ENCODE assay signal across 16 cellular contexts in genomic region chr4:48112017-48112667, GRCh38. TPM values are rescaled to one million over a fixed set of nuclear protein-coding genes. Genes with fewer than 3 reads are reported as not detected.
DNase-seq lines count a peak whose midpoint lies in the region; ATAC-seq, FAIRE-seq and TF ChIP-seq lines count a peak whose summit lies in the region.
"Had no signal": no experiment of that assay in that cellular context is flagged by ENCODE, and none has a peak within 500 bp of the region (broad histone marks: within the 10 kb centered on the region; RNA-seq: fewer than 3 reads in every experiment).

No MANE protein-coding gene starts in this region.

- no peak overlapping the region for H3K27ac ChIP-seq in PC-3 (ENCODE audit: low read length)
- H3K27ac ChIP-seq in H1 (ENCODE audit: low read depth, low read length): no peak overlapping the region
- H3K27ac ChIP-seq in neural progenitor cell: no peak overlapping the region
- no peak overlapping the region for H3K27ac ChIP-seq in smooth muscle cell (ENCODE audit: low read depth)
- H3K27ac ChIP-seq in MM.1S (ENCODE audit: low read length): no peak overlapping the region
- H3K27ac ChIP-seq: cardiac muscle cell had no signal

- no peak overlapping the region for H2BK20ac ChIP-seq in H1 (ENCODE audit: low read length)

- no peak overlapping the region for H3K4me3 Mint-ChIP-seq in neural progenitor cell
- H3K4me3 Mint-ChIP-seq: T-helper 2 cell treated with Interferon-gamma antibody and Interleukin-4, amounts not matched to agents 5 μg/mL and 100 μg/mL, for 36 hours had no signal

- H4K20me1 ChIP-seq in PC-3 (ENCODE audit: low read length) (no peaks in the 10 kb centered on the region), H1 (replicated peaks in 1 of 2; ENCODE audit: control insufficient read depth in 1 of 2, insufficient read depth in 2 of 2, low read length in 2 of 2) (no peaks in the 10 kb centered on the region), neural progenitor cell (ENCODE audit: low read depth) (no peaks in the 10 kb centered on the region), smooth muscle cell (ENCODE audit: low read depth) (no peaks in the 10 kb centered on the region), MM.1S (ENCODE audit: insufficient read depth, low read length) (no peaks in the 10 kb centered on the region)

- no peak overlapping the region for H3K56ac ChIP-seq in H1 (replicated peaks; ENCODE audit: insufficient read length, low read depth, low read length)

- H2BK120ac ChIP-seq in H1 (replicated peaks; ENCODE audit: low read depth, low read length): no peak overlapping the region

- H3K4me3 ChIP-seq in PC-3 (ENCODE audit: low read length) (no peak overlapping the region), H1 (ENCODE audit: extremely low read depth in 1 of 4, insufficient read depth in 2 of 4, low read depth in 3 of 4, low read length in 4 of 4) (no peak overlapping the region), neural progenitor cell (no peak overlapping the region), smooth muscle cell (no peak overlapping the region), MM.1S (ENCODE audit: low read length) (no peak overlapping the region)
- H3K4me3 ChIP-seq: cardiac muscle cell had no signal

- TF ChIP-seq CTCF in PC-3 (conservative IDR thresholded peaks at IDR 0.05; ENCODE audit: low read depth, low read length) (no peak), H1 (IDR thresholded peaks at IDR 0.05; ENCODE audit: control extremely low read depth in 1 of 3, insufficient read depth in 1 of 3, low read depth in 1 of 3, low read length in 3 of 3) (no peak), neural progenitor cell (IDR thresholded peaks at IDR 0.05) (no peak), smooth muscle cell (IDR thresholded peaks at IDR 0.05; ENCODE audit: borderline replicate concordance, insufficient read depth, poor library complexity, severe bottlenecking) (no peak), MM.1S (IDR thresholded peaks at IDR 0.05; ENCODE audit: low read length) (no peak)

- peak; percentile 67 for ATAC-seq in PC-3
- ATAC-seq: HCT116 had no signal

- intact Hi-C loops in PC-3 (cut with micrococcal nuclease): no loop called here

- no peak overlapping the region for H4K5ac ChIP-seq in H1 (ENCODE audit: insufficient read length, low read depth, low read length)

- no peak overlapping the region for H3K18ac ChIP-seq in H1 (ENCODE audit: extremely low read depth, low read length)

- no peak for TF ChIP-seq RAD21 in H1 (IDR thresholded peaks at IDR 0.05 in 1 of 2, conservative IDR thresholded peaks at IDR 0.05 in 1 of 2; ENCODE audit: low read depth in 2 of 2, low read length in 2 of 2)

- H3K9me3 ChIP-seq in PC-3 (ENCODE audit: low read length): no peaks in the 10 kb centered on the region
- no peaks in the 10 kb centered on the region for H3K9me3 ChIP-seq in H1 (ENCODE audit: insufficient read depth in 2 of 2, low read depth in 1 of 2, low read length in 1 of 2)
- no peaks in the 10 kb centered on the region for H3K9me3 ChIP-seq in neural progenitor cell (ENCODE audit: low read depth)
- no peaks in the 10 kb centered on the region for H3K9me3 ChIP-seq in smooth muscle cell (replicated peaks; ENCODE audit: low read depth)
- no peaks in the 10 kb centered on the region for H3K9me3 ChIP-seq in MM.1S (replicated peaks; ENCODE audit: insufficient read depth, low read length)

- H3K79me2 ChIP-seq in PC-3 (ENCODE audit: low read length): no peaks in the 10 kb centered on the region
- no peaks in the 10 kb centered on the region for H3K79me2 ChIP-seq in H1 (ENCODE audit: control insufficient read depth in 1 of 2, insufficient read depth in 2 of 2, low read length in 2 of 2)
- H3K79me2 ChIP-seq in neural progenitor cell (ENCODE audit: low read depth): no peaks in the 10 kb centered on the region
- H3K79me2 ChIP-seq in smooth muscle cell (ENCODE audit: low read depth): no peaks in the 10 kb centered on the region
- no peaks in the 10 kb centered on the region for H3K79me2 ChIP-seq in MM.1S (ENCODE audit: low read length)

- H3K27me3 ChIP-seq in PC-3 (ENCODE audit: low read length) (no peaks in the 10 kb centered on the region), H1 (replicated peaks in 1 of 4; ENCODE audit: control insufficient read depth in 3 of 4, extremely low read depth in 1 of 4, insufficient read depth in 3 of 4, low read length in 3 of 4) (no peaks in the 10 kb centered on the region), neural progenitor cell (no peaks in the 10 kb centered on the region), smooth muscle cell (ENCODE audit: low read depth) (no peaks in the 10 kb centered on the region), MM.1S (replicated peaks; ENCODE audit: insufficient read depth, low read length) (no peaks in the 10 kb centered on the region)
- H3K27me3 ChIP-seq: cardiac muscle cell had no signal

- no peaks in the 10 kb centered on the region for H3K9me3 Mint-ChIP-seq in neural progenitor cell
- H3K9me3 Mint-ChIP-seq: T-helper 2 cell treated with Interferon-gamma antibody and Interleukin-4, amounts not matched to agents 5 μg/mL and 100 μg/mL, for 36 hours had no signal

- no peak overlapping the region for H2BK12ac ChIP-seq in H1 (ENCODE audit: low read depth, low read length)

- H3K36me3 ChIP-seq in PC-3 (ENCODE audit: low read depth, low read length) (no peaks in the 10 kb centered on the region), H1 (ENCODE audit: control insufficient read depth in 2 of 4, insufficient read depth in 4 of 4, low read length in 3 of 4) (no peaks in the 10 kb centered on the region), neural progenitor cell (no peaks in the 10 kb centered on the region), smooth muscle cell (ENCODE audit: low read depth) (no peaks in the 10 kb centered on the region), MM.1S (replicated peaks; ENCODE audit: insufficient read depth, low read length) (no peaks in the 10 kb centered on the region; the same call in 1 of the 2 replicates)
- H3K36me3 ChIP-seq: cardiac muscle cell had no signal

- FAIRE-seq in H1 (lab: Jason Lieb, UNC): no peak

- no peaks in the 10 kb centered on the region for H3K36me3 Mint-ChIP-seq in neural progenitor cell

- H3K27ac Mint-ChIP-seq in neural progenitor cell: no peak overlapping the region
- H3K27ac Mint-ChIP-seq: T-helper 2 cell treated with Interferon-gamma antibody and Interleukin-4, amounts not matched to agents 5 μg/mL and 100 μg/mL, for 36 hours had no signal

- no peak for TF ChIP-seq POLR2A in H1 (IDR thresholded peaks at IDR 0.05; ENCODE audit: control extremely low read depth in 1 of 2, low read depth in 2 of 2, low read length in 2 of 2)

- no peak overlapping the region for H2BK5ac ChIP-seq in H1 (ENCODE audit: low read depth, low read length)

- no TSS peak for BruUV-seq in PC-3 (replicated peaks; lab: Mats Ljungman, UMichigan)

- H3K79me1 ChIP-seq in H1 (ENCODE audit: low read depth, low read length): no peaks in the 10 kb centered on the region

- no peak overlapping the region for H2AK5ac ChIP-seq in H1 (ENCODE audit: low read depth, low read length)

- H4K91ac ChIP-seq in H1 (replicated peaks; ENCODE audit: insufficient read length, low read length): no peak overlapping the region

- H3F3A ChIP-seq in PC-3 (ENCODE audit: low read length, unreplicated experiment) (no peaks in the 10 kb centered on the region), neural progenitor cell (ENCODE audit: low read depth) (no peaks in the 10 kb centered on the region), smooth muscle cell (ENCODE audit: low read depth) (no peaks in the 10 kb centered on the region), MM.1S (ENCODE audit: insufficient read depth, low read length) (no peaks in the 10 kb centered on the region)

- H3K27me3 Mint-ChIP-seq in neural progenitor cell (ENCODE audit: insufficient read depth, low read depth): no peaks in the 10 kb centered on the region

- H3K9ac ChIP-seq in PC-3 (ENCODE audit: low read length) (no peak overlapping the region), H1 (replicated peaks in 1 of 4; ENCODE audit: extremely low read depth in 1 of 4, low read depth in 3 of 4, low read length in 3 of 4) (no peak overlapping the region), neural progenitor cell (no peak overlapping the region), smooth muscle cell (ENCODE audit: low read depth) (no peak overlapping the region), MM.1S (ENCODE audit: low read length) (no peak overlapping the region)

- H3K23me2 ChIP-seq in H1 (ENCODE audit: low read depth, low read length): no peaks in the 10 kb centered on the region

- H3K9me2 ChIP-seq in PC-3 (replicated peaks; ENCODE audit: low read length) (no peaks in the 10 kb centered on the region), MM.1S (replicated peaks; ENCODE audit: insufficient read depth, low read length) (no peaks in the 10 kb centered on the region)

- DNase-seq in EH (ENCODE audit: low read depth) (peak; percentile 41), PC-3 (peak; percentile 40), H1 (ENCODE audit: low read depth in 1 of 2, low spot score in 2 of 2) (no peak), neural progenitor cell (ENCODE audit: low spot score) (no peak), smooth muscle cell (lab: John Stamatoyannopoulos, UW; ENCODE audit: unreplicated experiment) (no peak), NCI-H2171 treated with DMSO at 0.1 percent for 48 hours (lab: John Stamatoyannopoulos, UW) (no peak), MM.1S (no peak)
- DNase-seq: erythroblast; KBM-7; NCI-H2029 treated with DMSO at 0.1 percent for 48 hours; stimulated activated CD4-positive, alpha-beta T cell treated with anti-CD3 and anti-CD28 coated beads, Interleukin-1b, Interleukin-23, amount 100 ng/mL, for 48 hours; stimulated activated naive CD4-positive, alpha-beta T cell treated with Interleukin-2 at 50 U/mL for 16 hours had no signal

- peaks cover 6% of the 10 kb centered on the region; the same call in 1 of the 2 replicates for H3K4me1 ChIP-seq in PC-3 (ENCODE audit: insufficient read depth, low read length)
- peaks cover 0 to 3% (median 1%) of the 10 kb centered on the region in 4 experiments; a peak in 3 of 7 replicates for H3K4me1 ChIP-seq in H1 (replicated peaks in 1 of 4; ENCODE audit: control insufficient read depth in 3 of 4, insufficient read depth in 4 of 4, low read length in 3 of 4)
- H3K4me1 ChIP-seq in neural progenitor cell: peaks cover 5% of the 10 kb centered on the region
- H3K4me1 ChIP-seq in smooth muscle cell (ENCODE audit: low read depth): no peaks in the 10 kb centered on the region
- no peaks in the 10 kb centered on the region for H3K4me1 ChIP-seq in MM.1S (ENCODE audit: low read length)

- H2BK15ac ChIP-seq in H1 (ENCODE audit: low read length): no peak overlapping the region

- 86% methylated on average over 8 of the region's 8 CpGs; no CpG with 5 or more reads in 1 of the 2 experiments for WGBS in H1 (ENCODE audit: extremely low coverage in 1 of 2, insufficient coverage in 1 of 2, insufficient read length in 1 of 2, insufficient replicate concordance in 2 of 2, low coverage in 1 of 2, low lambda C conversion rate in 2 of 2, missing lambda C conversion rate in 1 of 2), 2 experiments
- 69% methylated on average over 8 of the region's 8 CpGs for WGBS in smooth muscle cell (ENCODE audit: low lambda C conversion rate)

- no peak overlapping the region for H3K4me2 ChIP-seq in PC-3 (ENCODE audit: low read length)
- H3K4me2 ChIP-seq in H1 (ENCODE audit: insufficient read depth in 1 of 2, low read depth in 2 of 2, low read length in 2 of 2): no peak overlapping the region
- no peak overlapping the region for H3K4me2 ChIP-seq in neural progenitor cell
- no peak overlapping the region for H3K4me2 ChIP-seq in smooth muscle cell
- H3K4me2 ChIP-seq in MM.1S (ENCODE audit: low read depth, low read length): no peak overlapping the region

- H2AFZ ChIP-seq in PC-3 (ENCODE audit: low read length) (no peak overlapping the region), H1 (ENCODE audit: low read length) (peak overlapping the region; percentile 60; the same call in 1 of the 2 replicates), neural progenitor cell (replicated peaks) (peak overlapping the region; percentile 16), smooth muscle cell (ENCODE audit: low read depth) (no peak overlapping the region), MM.1S (ENCODE audit: low read length) (no peak overlapping the region)

- no peak overlapping the region for H3K14ac ChIP-seq in H1 (ENCODE audit: insufficient read length)

- no peak overlapping the region for H3K4ac ChIP-seq in H1 (replicated peaks; ENCODE audit: insufficient read length, low read depth, low read length)

- H3K23ac ChIP-seq in H1 (ENCODE audit: insufficient read length): no peak overlapping the region

- POLR2A ChIA-PET in PC-3 (lab: Charles Lee; ENCODE audit: unreplicated experiment): no interaction called here
- POLR2A ChIA-PET in H1 (lab: Charles Lee; ENCODE audit: partially characterized antibody): no interaction called here

- H3K4me1 Mint-ChIP-seq in neural progenitor cell: no peaks in the 10 kb centered on the region

- no peak overlapping the region for H4K8ac ChIP-seq in H1 (ENCODE audit: extremely low read depth, insufficient read depth, low read length)

- CTCF ChIA-PET in PC-3 (lab: Charles Lee) (no interaction called here), H1 (lab: Charles Lee; ENCODE audit: partially characterized antibody) (no interaction called here)

- no peak for TF ChIP-seq EP300 in H1 (IDR thresholded peaks at IDR 0.05; ENCODE audit: borderline replicate concordance in 1 of 2, low read depth in 2 of 2, low read length in 2 of 2)

RNA-seq across cellular contexts. Expression of gene TXK, which starts 21.9 kb away (rescaled TPM):
- total RNA-seq in PC-3 (2014; rRNA removed) (0.92 and 2.6 TPM in 2 replicates), neural progenitor cell (ENCODE audit: low replicate concordance) (not detected in 2 replicates), smooth muscle cell (0.09 and 0.18 TPM in 2 replicates)
- not detected in 2 replicates for total RNA-seq in H1 (2021; fragmentation: NEBNext Ultra II Directional; extraction: Animal tissue kit (Norgen Biotek cat#: 25700))
- polyA plus RNA-seq in H1 (2011; rRNA removed) (not detected in 2 replicates), smooth muscle cell (not detected in 2 replicates)
- polyA plus RNA-seq in H1 (2011; cell fraction: cytosol; rRNA removed): not detected
- polyA plus RNA-seq in H1 (2011; cell fraction: nucleus; rRNA removed): 0.58 TPM
- polyA plus RNA-seq in H1 (2012, experiment 1 of 2): not detected in 4 replicates
- not detected for polyA plus RNA-seq in H1 (2012, experiment 2 of 2)
- polyA plus RNA-seq in H1 (2013, experiment 1 of 2): 0.22 TPM
- polyA plus RNA-seq in H1 (2013, experiment 2 of 2): 0.06 TPM
- polyA minus RNA-seq in H1 (2011; rRNA and poly(A)+ RNA removed): not detected in 2 replicates
- not detected for polyA minus RNA-seq in H1 (2011; cell fraction: cytosol; rRNA and poly(A)+ RNA removed)
- not detected for polyA minus RNA-seq in H1 (2011; cell fraction: nucleus; rRNA and poly(A)+ RNA removed)
- polyA plus RNA-seq: neural cell had no signal

Comparison
In these comparisons a context has a peak if more than half of its experiments do, and no peak if none do; other contexts are left out.
1. DNase-seq: peak in EH (single experiment) and PC-3 (single experiment); none in H1 (0 of 2), neural progenitor cell (single experiment), smooth muscle cell (single experiment), NCI-H2171 treated with DMSO at 0.1 percent for 48 hours (single experiment) and MM.1S (single experiment).
2. H2AFZ ChIP-seq: peak in H1 (single experiment) and neural progenitor cell (single experiment); none in PC-3 (single experiment), smooth muscle cell (single experiment) and MM.1S (single experiment).